ENCODE assay signal across 8 cellular contexts in the genomic region with DNA sequence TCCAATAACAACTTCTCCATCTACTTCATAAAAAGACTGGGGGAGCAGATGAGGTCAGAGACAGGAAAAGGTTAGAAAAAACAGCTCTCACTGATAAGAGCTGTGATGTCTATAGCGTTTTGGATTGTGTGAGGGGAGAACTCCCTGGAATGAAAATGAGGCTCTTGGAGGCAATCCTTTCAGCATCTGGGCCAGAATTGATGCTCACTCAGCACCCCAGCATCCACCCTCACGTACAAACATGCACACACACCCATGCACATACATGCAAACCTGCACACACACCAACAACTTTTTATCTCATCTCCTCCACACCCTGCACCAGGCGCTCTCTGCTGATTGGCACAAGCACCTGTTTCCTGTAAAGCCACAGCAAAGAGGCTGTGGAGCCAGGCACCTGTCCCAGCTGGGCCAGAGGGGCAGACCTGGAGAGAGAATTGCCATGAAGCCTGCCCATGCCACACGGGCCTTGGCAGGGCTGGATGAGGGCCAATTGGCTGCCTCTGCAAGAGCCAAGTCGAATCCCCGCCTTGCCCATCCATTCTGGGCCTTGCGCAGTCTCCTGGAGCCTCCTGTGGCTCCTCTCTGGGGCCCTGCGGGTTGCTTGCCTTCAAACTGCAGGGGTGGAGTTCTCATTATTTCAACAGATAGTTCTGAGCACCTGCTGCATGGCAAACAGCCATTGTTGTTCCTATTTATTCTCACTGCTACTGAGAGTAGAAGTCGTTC. TPM values are rescaled to one million over a fixed set of nuclear protein-coding genes. Genes with fewer than 3 reads are reported as not detected.
DNase-seq lines count a peak whose midpoint lies in the region; TF ChIP-seq lines count a peak whose summit lies in the region.

No MANE protein-coding gene starts in this region.

- H3K27me3 ChIP-seq in WERI-Rb-1 (ENCODE audit: insufficient read depth, low read depth, severe bottlenecking) = no peaks in the 10 kb centered on the region
- peaks cover 2% of the 10 kb centered on the region for H3K27me3 ChIP-seq in hepatocyte

- H3K36me3 ChIP-seq in WERI-Rb-1 (no peaks in the 10 kb centered on the region), hepatocyte (replicated peaks; ENCODE audit: insufficient read depth, low read depth) (no peaks in the 10 kb centered on the region)

- H3K9me2 ChIP-seq in hepatocyte (replicated peaks; ENCODE audit: insufficient read depth) = no peaks in the 10 kb centered on the region

- no peaks in the 10 kb centered on the region for H4K20me1 ChIP-seq in hepatocyte (ENCODE audit: insufficient read depth, poor library complexity, severe bottlenecking)

- H3K4me2 ChIP-seq in hepatocyte = no peak overlapping the region

- H3K4me1 ChIP-seq in hepatocyte (ENCODE audit: insufficient read depth) = peaks cover 2% of the 10 kb centered on the region

- WGBS in hepatocyte (ENCODE audit: low lambda C conversion rate, missing lambda C conversion rate) = 83% methylated on average over 9 of the region's 9 CpGs

- no peak overlapping the region for H3K4me3 ChIP-seq in WERI-Rb-1 (ENCODE audit: low read depth, low read length)
- no peak overlapping the region for H3K4me3 ChIP-seq in hepatocyte

- no peaks in the 10 kb centered on the region for H3K9me3 ChIP-seq in WERI-Rb-1 (ENCODE audit: severe bottlenecking)
- no peaks in the 10 kb centered on the region for H3K9me3 ChIP-seq in hepatocyte (ENCODE audit: low read depth)

- no peak overlapping the region for H2AFZ ChIP-seq in hepatocyte

- H3K27ac ChIP-seq in temporal lobe (ENCODE audit: low read depth, low read length) (peak overlapping the region; percentile 20), WERI-Rb-1 (no peak overlapping the region), hepatocyte (no peak overlapping the region)

- DNase-seq in activated gamma-delta T cell treated with Interleukin-2 at 50 U/mL for 16 hours = peak; percentile 48
- no peak for DNase-seq in activated gamma-delta T cell (lab: John Stamatoyannopoulos, UW)
- peak; percentile 18 for DNase-seq in UCSD-AML1 (lab: John Stamatoyannopoulos, UW; ENCODE audit: unreplicated experiment)
- peak; percentile 35 for DNase-seq in effector CD4-positive, alpha-beta T cell
- DNase-seq in ecto neural progenitor cell (ENCODE audit: low spot score) = no peak
- DNase-seq in WERI-Rb-1 = no peak
- DNase-seq in hepatocyte (ENCODE audit: low spot score) = no peak

- TF ChIP-seq CTCF in WERI-Rb-1 (IDR thresholded peaks at IDR 0.05; ENCODE audit: low read depth, low read length) (no peak), hepatocyte (IDR thresholded peaks at IDR 0.05; ENCODE audit: poor library complexity) (no peak)

- H3K79me2 ChIP-seq in hepatocyte = no peaks in the 10 kb centered on the region

RNA-seq across cellular contexts. Expression of a gene that starts 53.1 kb away (rescaled TPM):
- total RNA-seq in temporal lobe (0.98 TPM), hepatocyte (2.0 and 2.4 TPM in 2 replicates)
- polyA plus RNA-seq in hepatocyte = 0.16 and 1.3 TPM in 2 replicates

Comparison
In these comparisons a context has a peak if more than half of its experiments do, and no peak if none do; other contexts are left out.
1. DNase-seq: peak in activated gamma-delta T cell treated with Interleukin-2 at 50 U/mL for 16 hours (single experiment), UCSD-AML1 (single experiment) and effector CD4-positive, alpha-beta T cell (single experiment); none in activated gamma-delta T cell (single experiment), ecto neural progenitor cell (single experiment), WERI-Rb-1 (single experiment) and hepatocyte (single experiment).